Comparison of ENCODE assay signal across 8 cellular contexts in genomic region chr19:58474997-58475713, GRCh38. TPM values are rescaled to one million over a fixed set of nuclear protein-coding genes. Genes with fewer than 3 reads are reported as not detected.
DNase-seq lines count a peak whose midpoint lies in the region; ATAC-seq, FAIRE-seq and TF ChIP-seq lines count a peak whose summit lies in the region.

No MANE protein-coding gene starts in this region.

- no peaks in the 10 kb centered on the region for H3K27me3 ChIP-seq in vagina

- H3K9me3 ChIP-seq in vagina, result no peaks in the 10 kb centered on the region

- no peak; the same call in 1 of the 2 replicates for TF ChIP-seq POLR2A in GM12892 (IDR thresholded peaks at IDR 0.05; ENCODE audit: low read depth, low read length)
- no peak for TF ChIP-seq POLR2A in vagina (IDR thresholded peaks at IDR 0.05)

- peak overlapping the region; percentile 92 for H3K27ac Mint-ChIP-seq in memory B cell

- peaks cover 11% of the 10 kb centered on the region for H3K4me1 Mint-ChIP-seq in memory B cell

- TF ChIP-seq CTCF in astrocyte of the spinal cord (IDR thresholded peaks at IDR 0.05; ENCODE audit: low read depth, low read length) (no peak), vagina (IDR thresholded peaks at IDR 0.05) (no peak)

- DNase-seq in GM12892 (ENCODE audit: insufficient read length), result no peak
- no peak for DNase-seq in astrocyte of the spinal cord (ENCODE audit: low read depth, low spot score)
- no peak for DNase-seq in memory B cell (ENCODE audit: low spot score in 2 of 2)
- DNase-seq in vagina (ENCODE audit: extremely low spot score in 2 of 2), result peak; percentile 86 to 94
- no peak for DNase-seq in globus pallidus (ENCODE audit: low spot score)
- no peak for DNase-seq in NCI-H2196 treated with DMSO at 0.1 percent for 48 hours (lab: John Stamatoyannopoulos, UW; ENCODE audit: unreplicated experiment)
- DNase-seq in midbrain (lab: John Stamatoyannopoulos, UW), result no peak

- H3K36me3 ChIP-seq in vagina, result peaks cover 0 to 19% of the 10 kb centered on the region in 2 donors

- H3K36me3 Mint-ChIP-seq in memory B cell, result peaks cover 7% of the 10 kb centered on the region

- H3K4me3 Mint-ChIP-seq in memory B cell, result peak overlapping the region; percentile 97

- peak; percentile 5 for FAIRE-seq in GM12892 (lab: Jason Lieb, UNC)

- H3K4me3 ChIP-seq in astrocyte of the spinal cord (ENCODE audit: low read depth, low read length), result peak overlapping the region; percentile 61
- H3K4me3 ChIP-seq in vagina, result peak overlapping the region; percentile 63 to 76

- intact Hi-C loops in vagina (cut with DNase I), result no loop called here

- peak overlapping the region; percentile 75 for H3K27ac ChIP-seq in vagina

- no peaks in the 10 kb centered on the region for H3K9me3 Mint-ChIP-seq in memory B cell

- in situ Hi-C loops in astrocyte of the spinal cord (cut with HindIII; ENCODE audit: low sequenced_read_pairs), result no loop called here

- H3K27me3 Mint-ChIP-seq in memory B cell, result no peaks in the 10 kb centered on the region

- H3K4me1 ChIP-seq in vagina, result peaks cover 20% of the 10 kb centered on the region

- ATAC-seq in HG03342 (IDR thresholded peaks at IDR 0.05; ENCODE audit: unreplicated experiment), result peak; percentile 17
- ATAC-seq in memory B cell (ENCODE audit: low read depth), result peak; percentile 20

RNA-seq across cellular contexts. Expression of gene ZNF446, which starts 1.0 kb away (rescaled TPM):
- 4.9 TPM for polyA plus RNA-seq in GM12892 (2012; ENCODE audit: missing spikeins)
- 10.6 TPM for total RNA-seq in vagina

RNA-seq across cellular contexts. Expression of gene ZNF324, which starts 8.3 kb away (rescaled TPM):
- 2.8 TPM for polyA plus RNA-seq in GM12892 (2012; ENCODE audit: missing spikeins)
- total RNA-seq in vagina, result 17.2 TPM

RNA-seq across cellular contexts. Expression of gene ZNF324B, which starts 23.7 kb away (rescaled TPM):
- polyA plus RNA-seq in GM12892 (2012; ENCODE audit: missing spikeins), result 2.8 TPM
- total RNA-seq in vagina, result 4.2 TPM

RNA-seq across cellular contexts. Expression of gene ZNF132, which starts 35.2 kb away (rescaled TPM):
- 0.74 TPM for polyA plus RNA-seq in GM12892 (2012; ENCODE audit: missing spikeins)
- total RNA-seq in vagina, result 5.2 TPM

RNA-seq across cellular contexts. Expression of gene SLC27A5, which starts 36.6 kb away (rescaled TPM):
- 36.2 TPM for polyA plus RNA-seq in GM12892 (2012; ENCODE audit: missing spikeins)
- 35.8 TPM for total RNA-seq in vagina

Comparison
In these comparisons a context has a peak if more than half of its experiments do, and no peak if none do; other contexts are left out.
1. DNase-seq: peak in vagina (2 of 2); none in GM12892 (single experiment), astrocyte of the spinal cord (single experiment), memory B cell (0 of 2), globus pallidus (single experiment), NCI-H2196 treated with DMSO at 0.1 percent for 48 hours (single experiment) and midbrain (single experiment).